Comparison of ENCODE assay signal across 20 cellular contexts in the genomic region with DNA sequence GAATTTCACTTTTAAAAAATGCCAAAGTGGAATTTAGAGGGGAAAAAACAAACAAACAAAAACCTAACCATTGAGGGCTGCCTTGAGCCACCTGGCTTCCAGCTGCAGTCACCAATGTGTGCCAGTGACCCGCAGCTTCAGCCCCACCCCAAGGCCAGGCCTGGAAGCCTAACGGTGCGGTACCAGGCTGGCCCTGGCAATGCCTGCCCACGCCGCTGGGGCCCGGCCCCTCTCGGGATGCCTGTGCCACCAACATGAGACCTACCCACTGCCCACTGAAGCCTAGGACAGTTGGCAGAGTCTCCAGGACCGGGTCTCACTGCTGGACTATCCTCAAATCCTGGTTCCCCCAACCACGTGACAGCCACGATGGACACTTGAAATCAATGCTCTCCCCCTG.
"Had no signal": no experiment of that assay in that cellular context is flagged by ENCODE, and none has a peak within 500 bp of the region (broad histone marks: within the 10 kb centered on the region; RNA-seq: fewer than 3 reads in every experiment).

No MANE protein-coding gene starts in this region.

- H3K27me3 Mint-ChIP-seq: activated CD4-positive, alpha-beta T cell treated with anti-CD3 and anti-CD28 coated beads, Interleukin-2, amount 10 ng/mL, durations not matched to agents 24 days and 14 days; activated naive CD4-positive, alpha-beta T cell treated with anti-CD3 and anti-CD28 coated beads, Interleukin-2, amount 10 ng/mL, durations not matched to agents 7 days and 5 days; progenitor cell of endocrine pancreas had no signal

- DNase-seq: activated CD4-positive, alpha-beta T cell treated with anti-CD3 and anti-CD28 coated beads, Interleukin-2, amount 10 ng/mL, durations not matched to agents 24 days and 14 days; activated CD4-positive, CD25-positive, alpha-beta regulatory T cell; activated naive CD4-positive, alpha-beta T cell treated with anti-CD3 and anti-CD28 coated beads, Interleukin-2, amount 10 ng/mL, durations not matched to agents 7 days and 5 days; adrenal gland; body of pancreas; central memory CD4-positive, alpha-beta T cell; cortex of kidney; effector CD8-positive, alpha-beta T cell; esophagus squamous epithelium; hippocampal formation; stimulated activated CD4-positive, alpha-beta T cell treated with anti-CD3 and anti-CD28 coated beads, Interleukin-1b, Interleukin-23, amount 100 ng/mL, for 48 hours; SW 1271; transverse colon had no signal

- H3K27ac Mint-ChIP-seq: activated CD4-positive, alpha-beta T cell treated with anti-CD3 and anti-CD28 coated beads, Interleukin-2, amount 10 ng/mL, durations not matched to agents 24 days and 14 days; activated naive CD4-positive, alpha-beta T cell treated with anti-CD3 and anti-CD28 coated beads, Interleukin-2, amount 10 ng/mL, durations not matched to agents 7 days and 5 days; activated T-helper 2 cell treated with anti-CD3 and anti-CD28 coated beads, Interferon-gamma antibody, Interleukin-2, Interleukin-4, amounts not matched to agents 10 μg/mL and 5 μg/mL and 100 μg/mL, durations not matched to agents 14 hours and 24 hours and 36 hours; nephron; progenitor cell of endocrine pancreas; T-helper 2 cell treated with Interferon-gamma antibody and Interleukin-4, amounts not matched to agents 5 μg/mL and 100 μg/mL, for 36 hours had no signal

- FAIRE-seq: endothelial cell of umbilical vein had no signal

- H3K4me3 ChIP-seq: adrenal gland, body of pancreas, esophagus squamous epithelium, right lobe of liver, transverse colon, vagina had no signal

- H3K27me3 ChIP-seq: adrenal gland, body of pancreas, esophagus squamous epithelium, right lobe of liver, transverse colon, vagina had no signal

- H3K9me3 ChIP-seq: adrenal gland, right lobe of liver, transverse colon, vagina had no signal

- H3K4me1 Mint-ChIP-seq: nephron had no signal

- ATAC-seq: body of pancreas, right lobe of liver had no signal

- H3K4me3 Mint-ChIP-seq: activated CD4-positive, alpha-beta T cell treated with anti-CD3 and anti-CD28 coated beads, Interleukin-2, amount 10 ng/mL, durations not matched to agents 24 days and 14 days; activated naive CD4-positive, alpha-beta T cell treated with anti-CD3 and anti-CD28 coated beads, Interleukin-2, amount 10 ng/mL, durations not matched to agents 7 days and 5 days; nephron; T-helper 2 cell treated with Interferon-gamma antibody and Interleukin-4, amounts not matched to agents 5 μg/mL and 100 μg/mL, for 36 hours had no signal

- H3K4me1 ChIP-seq: body of pancreas, right lobe of liver, vagina had no signal

- H3K27ac ChIP-seq: adrenal gland, body of pancreas, esophagus squamous epithelium, right lobe of liver, transverse colon, vagina had no signal
